27 cellular contexts compared by ENCODE assay signal in genomic region chr17:58875261-58875660, GRCh38.
DNase-seq lines count a peak whose midpoint lies in the region; ATAC-seq, FAIRE-seq and TF ChIP-seq lines count a peak whose summit lies in the region.
"Had no signal": no experiment of that assay in that cellular context is flagged by ENCODE, and none has a peak within 500 bp of the region (broad histone marks: within the 10 kb centered on the region; RNA-seq: fewer than 3 reads in every experiment).

No MANE protein-coding gene starts in this region.

- CTCF ChIA-PET in HepG2 (lab: Yijun Ruan, JAX; ENCODE audit: low intra/inter-chr PET ratio, low total read pairs) (no interaction called here), GM12878 (lab: Yijun Ruan, JAX) (interaction anchor here (1.2 kb wide), 1 partner anchor 14 kb away, joined by 3 read pairs; no protein-coding TSS in a partner anchor)

- DNase-seq in HepG2 (ENCODE audit: low spot score) (no peak), right lobe of liver (no peak), GM13977 (ENCODE audit: low spot score) (peak; percentile 54), GM12878 (ENCODE audit: low read depth, low spot score) (no peak), islet precursor cell (no peak)
- DNase-seq: AML-193; CD4-positive, alpha-beta T cell; HCEC 1CT; IMR-90; KG1; MG63; NCI-H1105 treated with DMSO at 0.1 percent for 48 hours; NCI-H146; NCI-H1930; NCI-H2107; NCI-H524; NCI-H748 treated with DMSO at 0.1 percent for 48 hours; PC-9; SJCRH30 had no signal

- RAD21 ChIA-PET in GM12878 (lab: Charles Lee; ENCODE audit: unreplicated experiment): no interaction called here

- H3K27ac ChIP-seq in HepG2 (ENCODE audit: extremely low read length, insufficient read depth, low read length) (no peak overlapping the region), right lobe of liver (no peak overlapping the region), GM12878 (ENCODE audit: control insufficient read depth, insufficient read depth) (no peak overlapping the region)
- H3K27ac ChIP-seq: A549; BLaER1 treated with 17β-estradiol and CSF1 and Interleukin-3, amounts not matched to agents 10 nM and 100 nM; PC-9; SJCRH30 had no signal

- no peak for TF ChIP-seq RAD21 in HepG2 (CRISPR knock-in tag; IDR thresholded peaks at IDR 0.05)
- TF ChIP-seq RAD21 in GM12878 (IDR thresholded peaks at IDR 0.05; ENCODE audit: insufficient read depth, low read depth, low read length): no peak

- no peak for TF ChIP-seq EP300 in HepG2 (IDR thresholded peaks at IDR 0.05; ENCODE audit: low read depth in 2 of 2, low read length in 2 of 2)
- TF ChIP-seq EP300 in HepG2 (CRISPR knock-in tag; IDR thresholded peaks at IDR 0.05; ENCODE audit: borderline replicate concordance): no peak
- TF ChIP-seq EP300 in GM12878 (IDR thresholded peaks at IDR 0.05; ENCODE audit: borderline replicate concordance in 1 of 2, control insufficient read depth in 1 of 2, low read depth in 2 of 2, low read length in 2 of 2): no peak

- peaks cover 0 to under 1% of the 10 kb centered on the region in 2 experiments; a peak in 1 of 5 replicates for H3K27me3 ChIP-seq in HepG2 (ENCODE audit: control insufficient read depth in 1 of 2, insufficient read depth in 2 of 2, low read length in 2 of 2)
- H3K27me3 ChIP-seq in right lobe of liver: no peaks in the 10 kb centered on the region
- H3K27me3 ChIP-seq in GM12878 (replicated peaks in 1 of 2; ENCODE audit: control insufficient read depth in 2 of 2, insufficient read depth in 2 of 2, low read length in 1 of 2): no peaks in the 10 kb centered on the region
- H3K27me3 ChIP-seq: BLaER1 treated with 17β-estradiol and CSF1 and Interleukin-3, amounts not matched to agents 10 nM and 100 nM; SJCRH30 had no signal

- FAIRE-seq in HepG2 (lab: Jason Lieb, UNC): no peak
- no peak for FAIRE-seq in GM12878 (lab: Jason Lieb, UNC)
- FAIRE-seq: D721Med, H1 had no signal

- intact Hi-C loops in HepG2 (cut with micrococcal nuclease; ENCODE audit: unreplicated experiment): no loop called here
- intact Hi-C loops in right lobe of liver (cut with DNase I): no loop called here
- intact Hi-C loops in GM12878 (cut with micrococcal nuclease; ENCODE audit: unreplicated experiment): no loop called here

- H2AFZ ChIP-seq in HepG2 (ENCODE audit: low read length) (no peak overlapping the region), GM12878 (ENCODE audit: control insufficient read depth, low read depth, low read length) (no peak overlapping the region)
- H2AFZ ChIP-seq: PC-9 had no signal

- no peaks in the 10 kb centered on the region for H3K79me2 ChIP-seq in HepG2 (ENCODE audit: insufficient read depth, low read length)
- H3K79me2 ChIP-seq in GM12878 (ENCODE audit: control insufficient read depth, insufficient read depth, low read length): no peaks in the 10 kb centered on the region

- ATAC-seq in HepG2 (no peak), right lobe of liver (no peak), GM12878 (peak; percentile 74), GM19397 (IDR thresholded peaks at IDR 0.05; ENCODE audit: unreplicated experiment) (no peak), GM18505 (IDR thresholded peaks at IDR 0.05; ENCODE audit: unreplicated experiment) (no peak)
- ATAC-seq: A549, Right ventricle myocardium inferior, SK-N-SH treated with all-trans-retinoic acid at 6 μM for 48 hours had no signal

- SMC1A ChIA-PET in GM12878 (lab: Charles Lee; ENCODE audit: uncharacterized antibody, unreplicated experiment): interaction anchor here (1.5 kb wide), 1 partner anchor 20 kb away, joined by 3 read pairs; no protein-coding TSS in a partner anchor

- H3K9ac ChIP-seq in HepG2 (ENCODE audit: insufficient read depth, low read depth, low read length): no peak overlapping the region
- no peak overlapping the region for H3K9ac ChIP-seq in GM12878 (ENCODE audit: control insufficient read depth, insufficient read depth, low read length)
- H3K9ac ChIP-seq: BLaER1 treated with 17β-estradiol and CSF1 and Interleukin-3, amounts not matched to agents 10 nM and 100 nM had no signal

- TF ChIP-seq CTCF in HepG2 (CRISPR knock-in tag; IDR thresholded peaks at IDR 0.05) (no peak), right lobe of liver (IDR thresholded peaks at IDR 0.05) (no peak), GM13977 (IDR thresholded peaks at IDR 0.05; ENCODE audit: extremely low read depth, insufficient read depth, missing control alignments) (no peak), GM12878 (IDR thresholded peaks at IDR 0.05 in 2 of 3, conservative IDR thresholded peaks at IDR 0.05 in 1 of 3; ENCODE audit: control insufficient read depth in 2 of 3, extremely low read depth in 1 of 3, insufficient read depth in 1 of 3, low read depth in 3 of 3, low read length in 3 of 3) (no peak)

- no peaks in the 10 kb centered on the region for H4K20me1 ChIP-seq in HepG2 (ENCODE audit: insufficient read depth, low read length)
- H4K20me1 ChIP-seq in GM12878 (ENCODE audit: control insufficient read depth, insufficient read depth): no peaks in the 10 kb centered on the region
- H4K20me1 ChIP-seq: BLaER1 treated with 17β-estradiol and CSF1 and Interleukin-3, amounts not matched to agents 10 nM and 100 nM had no signal

- H3K36me3 ChIP-seq in HepG2 (replicated peaks in 1 of 2; ENCODE audit: control insufficient read depth in 1 of 2, insufficient read depth in 2 of 2, low read length in 2 of 2) (no peaks in the 10 kb centered on the region), right lobe of liver (no peaks in the 10 kb centered on the region), GM12878 (ENCODE audit: control insufficient read depth in 2 of 2, insufficient read depth in 2 of 2, low read length in 1 of 2) (no peaks in the 10 kb centered on the region)
- H3K36me3 ChIP-seq: BLaER1 treated with 17β-estradiol and CSF1 and Interleukin-3, amounts not matched to agents 10 nM and 100 nM; MG63; SJCRH30 had no signal

- H3K9me3 ChIP-seq in HepG2 (ENCODE audit: low read length) (no peaks in the 10 kb centered on the region), right lobe of liver (no peaks in the 10 kb centered on the region), GM12878 (replicated peaks; ENCODE audit: control insufficient read depth, insufficient read depth, low read length) (no peaks in the 10 kb centered on the region)
- H3K9me3 ChIP-seq: A549, MG63, SJCRH30 had no signal

- no TSS peak for BruUV-seq in HepG2 (replicated peaks; lab: Mats Ljungman, UMichigan)
- no TSS peak for BruUV-seq in GM12878 (replicated peaks; lab: Mats Ljungman, UMichigan)

- in situ Hi-C loops in HepG2 (cut with HindIII; ENCODE audit: extremely low pct_ligation_motif_present, low pct_unique_long_range_greater_than_20kb) (no loop called here), GM13977 (cut with MboI; ENCODE audit: low pct_unique_long_range_greater_than_20kb, low sequenced_read_pairs, unreplicated experiment) (no loop called here), GM12878 (cut with MboI) (no loop called here)

- POLR2A ChIA-PET in HepG2 (lab: Yijun Ruan, JAX): no interaction called here
- POLR2A ChIA-PET in GM12878 (lab: Charles Lee): interaction anchor here (0.6 kb wide), 1 partner anchor 84 kb away, joined by 4 read pairs; no protein-coding TSS in a partner anchor

- H3K4me2 ChIP-seq in HepG2 (ENCODE audit: low read depth, low read length) (no peak overlapping the region), GM12878 (ENCODE audit: control insufficient read depth, insufficient read depth) (no peak overlapping the region)
- H3K4me2 ChIP-seq: A549; BLaER1 treated with 17β-estradiol and CSF1 and Interleukin-3, amounts not matched to agents 10 nM and 100 nM; PC-9 had no signal

- H3K4me3 ChIP-seq in HepG2 (replicated peaks in 1 of 3; ENCODE audit: insufficient read depth in 1 of 3, low read depth in 2 of 3, low read length in 3 of 3): no peak overlapping the region
- H3K4me3 ChIP-seq in right lobe of liver: no peak overlapping the region
- H3K4me3 ChIP-seq in GM12878: no peak overlapping the region
- H3K4me3 ChIP-seq: A549; BLaER1 treated with 17β-estradiol and CSF1 and Interleukin-3, amounts not matched to agents 10 nM and 100 nM; MG63; PC-9; SJCRH30 had no signal

- TF ChIP-seq POLR2A in HepG2 (IDR thresholded peaks at IDR 0.05; ENCODE audit: insufficient read depth in 1 of 2, low read depth in 2 of 2, low read length in 2 of 2) (no peak), right lobe of liver (IDR thresholded peaks at IDR 0.05) (no peak), GM12878 (IDR thresholded peaks at IDR 0.05; ENCODE audit: low read depth, low read length) (no peak), GM18505 (IDR thresholded peaks at IDR 0.05; ENCODE audit: borderline replicate concordance, extremely low read depth, insufficient read depth, insufficient read length) (no peak)

- H3K4me1 ChIP-seq in HepG2 (ENCODE audit: insufficient read depth, low read length) (no peaks in the 10 kb centered on the region), right lobe of liver (no peaks in the 10 kb centered on the region), GM12878 (ENCODE audit: control insufficient read depth, insufficient read depth, low read length) (no peaks in the 10 kb centered on the region)
- H3K4me1 ChIP-seq: A549, SJCRH30 had no signal

TF ChIP-seq in HepG2, 621 proteins besides CTCF, POLR2A, EP300 and RAD21 (continues in another document):
- TF ChIP-seq ZNF720 (CRISPR knock-in tag; IDR thresholded peaks at IDR 0.05): no peak
- no peak for TF ChIP-seq ZNF607 (CRISPR knock-in tag; IDR thresholded peaks at IDR 0.05; ENCODE audit: borderline replicate concordance)
- TF ChIP-seq TCF7L2 (IDR thresholded peaks at IDR 0.05; ENCODE audit: low read depth, low read length): 0 out of 2 replicates have a peak, but pooled peaks have one; percentile 8

TF ChIP-seq in GM12878, 131 proteins besides CTCF, POLR2A, EP300 and RAD21 (continues in another document):
- TF ChIP-seq LARP7 (IDR thresholded peaks at IDR 0.05) (no peak), EZH2 (IDR thresholded peaks at IDR 0.05; ENCODE audit: borderline replicate concordance, control insufficient read depth, low read depth, low read length) (no peak), NFIC (IDR thresholded peaks at IDR 0.05; ENCODE audit: low read depth, low read length) (peak; percentile 33; the same call in 1 of the 2 replicates), TCF7 (IDR thresholded peaks at IDR 0.05; ENCODE audit: borderline replicate concordance) (peak; percentile 93), SUZ12 (IDR thresholded peaks at IDR 0.05; ENCODE audit: unreplicated experiment) (no peak), JUNB (IDR thresholded peaks at IDR 0.05) (peak; percentile 70), MTA3 (IDR thresholded peaks at IDR 0.05; ENCODE audit: borderline replicate concordance, low read length) (no peak), BRCA1 (IDR thresholded peaks at IDR 0.05; ENCODE audit: low read depth, low read length) (no peak), SUPT20H (IDR thresholded peaks at IDR 0.05; ENCODE audit: borderline replicate concordance, control insufficient read depth, low read depth, low read length) (no peak)

Comparison
In these comparisons a context has a peak if more than half of its experiments do, and no peak if none do; other contexts are left out.
1. Of the 75 proteins assayed by ChIP-seq in both HepG2 and GM12878: peak only in HepG2: none; only in GM12878: JUNB, NFIC and TCF7; in both: none; in neither: 72.